Comparison of ENCODE assay signal across 9 cellular contexts in the genomic region with DNA sequence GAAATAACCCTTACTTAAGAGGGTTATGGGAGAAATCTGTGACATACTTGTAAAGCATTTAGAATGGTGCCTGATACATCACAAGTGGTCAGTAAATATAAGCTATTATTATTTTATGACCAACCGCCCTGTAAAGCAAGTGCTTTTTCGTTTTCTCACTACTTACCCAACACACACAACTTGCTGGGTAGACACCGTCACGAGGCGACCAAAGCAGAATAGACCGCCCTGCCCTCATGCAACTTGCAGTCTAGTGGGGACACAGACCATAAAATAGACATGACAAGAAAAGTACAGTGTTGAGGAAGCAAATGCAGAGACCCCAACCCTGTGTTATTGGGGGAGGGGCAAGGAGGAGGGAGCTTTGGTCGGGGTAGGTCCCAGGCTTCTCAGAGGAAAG. TPM values are rescaled to one million over a fixed set of nuclear protein-coding genes. Genes with fewer than 3 reads are reported as not detected.
DNase-seq lines count a peak whose midpoint lies in the region; ATAC-seq and TF ChIP-seq lines count a peak whose summit lies in the region.
"Had no signal": no experiment of that assay in that cellular context is flagged by ENCODE, and none has a peak within 500 bp of the region (broad histone marks: within the 10 kb centered on the region; RNA-seq: fewer than 3 reads in every experiment).

No MANE protein-coding gene starts in this region.

- 90% methylated on average over 7 of the region's 7 CpGs for WGBS in esophagus muscularis mucosa

- H3K9me3 ChIP-seq in T-helper 17 cell (ENCODE audit: control insufficient read depth, low read length, poor library complexity, severe bottlenecking), result no peaks in the 10 kb centered on the region
- H3K9me3 ChIP-seq in esophagus muscularis mucosa, result no peaks in the 10 kb centered on the region

- no peak for TF ChIP-seq POLR2A in esophagus muscularis mucosa (IDR thresholded peaks at IDR 0.05; ENCODE audit: low read depth)

- no peak for DNase-seq in T-helper 2 cell treated with Interferon-gamma antibody and Interleukin-4, amounts not matched to agents 5 μg/mL and 100 μg/mL, for 36 hours (ENCODE audit: low spot score)
- DNase-seq in T-helper 2 cell (no peak), T-helper 17 cell (no peak), esophagus muscularis mucosa (ENCODE audit: extremely low spot score) (no peak), progenitor cell of endocrine pancreas (ENCODE audit: low spot score, unreplicated experiment) (no peak), NCI-H2029 treated with DMSO at 0.1 percent for 48 hours (lab: John Stamatoyannopoulos, UW) (no peak), germinal center (ENCODE audit: low spot score) (no peak), NCI-H510A (lab: John Stamatoyannopoulos, UW) (no peak)

- H3K27ac ChIP-seq in esophagus muscularis mucosa (replicated peaks in 1 of 4), result no peak overlapping the region

- H3K4me1 ChIP-seq in esophagus muscularis mucosa, result peaks cover 11 to 34% (median 22%) of the 10 kb centered on the region in 4 donors

- peaks cover 0 to 4% (median 0%) of the 10 kb centered on the region in 4 donors for H3K27me3 ChIP-seq in esophagus muscularis mucosa

- peaks cover 8% of the 10 kb centered on the region for H3K4me1 Mint-ChIP-seq in T-helper 2 cell treated with Interferon-gamma antibody and Interleukin-4, amounts not matched to agents 5 μg/mL and 100 μg/mL, for 36 hours (ENCODE audit: low read depth)
- H3K4me1 Mint-ChIP-seq in T-helper 17 cell (peaks cover 15% of the 10 kb centered on the region), progenitor cell of endocrine pancreas (ENCODE audit: low read depth) (peaks cover 16% of the 10 kb centered on the region)

- no peak for TF ChIP-seq CTCF in esophagus muscularis mucosa (IDR thresholded peaks at IDR 0.05)
- no peak for TF ChIP-seq CTCF in progenitor cell of endocrine pancreas (IDR thresholded peaks at IDR 0.05; ENCODE audit: unreplicated experiment)

- no peaks in the 10 kb centered on the region for H3K9me3 Mint-ChIP-seq in T-helper 2 cell treated with Interferon-gamma antibody and Interleukin-4, amounts not matched to agents 5 μg/mL and 100 μg/mL, for 36 hours
- no peaks in the 10 kb centered on the region for H3K9me3 Mint-ChIP-seq in progenitor cell of endocrine pancreas (ENCODE audit: low read depth)
- H3K9me3 Mint-ChIP-seq: activated naive CD4-positive, alpha-beta T cell treated with anti-CD3 and anti-CD28 coated beads, Interleukin-2, amount 50 U/mL, for 72 hours had no signal

- H3K4me3 ChIP-seq in esophagus muscularis mucosa, result peak overlapping the region in 3 of 4 donors; percentile 68 to 80 (median 78)

- H3K36me3 Mint-ChIP-seq in T-helper 2 cell treated with Interferon-gamma antibody and Interleukin-4, amounts not matched to agents 5 μg/mL and 100 μg/mL, for 36 hours (ENCODE audit: low read depth), result no peaks in the 10 kb centered on the region
- H3K36me3 Mint-ChIP-seq in T-helper 17 cell (ENCODE audit: low read depth), result no peaks in the 10 kb centered on the region
- H3K36me3 Mint-ChIP-seq in progenitor cell of endocrine pancreas (ENCODE audit: insufficient read depth), result peaks cover 3% of the 10 kb centered on the region

- no peak overlapping the region for H3K27ac Mint-ChIP-seq in T-helper 2 cell treated with Interferon-gamma antibody and Interleukin-4, amounts not matched to agents 5 μg/mL and 100 μg/mL, for 36 hours
- H3K27ac Mint-ChIP-seq in T-helper 17 cell, result peak overlapping the region; percentile 2
- H3K27ac Mint-ChIP-seq in progenitor cell of endocrine pancreas, result no peak overlapping the region
- H3K27ac Mint-ChIP-seq: activated naive CD4-positive, alpha-beta T cell treated with anti-CD3 and anti-CD28 coated beads, Interleukin-2, amount 50 U/mL, for 72 hours had no signal

- H3K4me3 Mint-ChIP-seq in T-helper 2 cell treated with Interferon-gamma antibody and Interleukin-4, amounts not matched to agents 5 μg/mL and 100 μg/mL, for 36 hours, result peak overlapping the region; percentile 61
- H3K4me3 Mint-ChIP-seq in T-helper 17 cell (peak overlapping the region; percentile 83), progenitor cell of endocrine pancreas (ENCODE audit: low read depth) (peak overlapping the region; percentile 69)

- H3K36me3 ChIP-seq in esophagus muscularis mucosa, result no peaks in the 10 kb centered on the region

- H3K27me3 Mint-ChIP-seq in T-helper 2 cell treated with Interferon-gamma antibody and Interleukin-4, amounts not matched to agents 5 μg/mL and 100 μg/mL, for 36 hours (ENCODE audit: low read depth), result peaks cover 59% of the 10 kb centered on the region
- H3K27me3 Mint-ChIP-seq in T-helper 17 cell, result peaks cover 39% of the 10 kb centered on the region
- H3K27me3 Mint-ChIP-seq in progenitor cell of endocrine pancreas, result peaks cover 42% of the 10 kb centered on the region

- intact Hi-C loops in esophagus muscularis mucosa (cut with DNase I), result loop anchor here (5.0 kb wide), 1 partner anchor 96 kb away; a partner anchor contains a TSS

- TF ChIP-seq EP300 in esophagus muscularis mucosa (IDR thresholded peaks at IDR 0.05), result no peak

- ATAC-seq in T-helper 17 cell, result no peak

RNA-seq across cellular contexts. Expression of a gene that starts 0.7 kb away (rescaled TPM):
- total RNA-seq in T-helper 17 cell, result under 1 TPM; 0.02 to 0.16 TPM
- 10 to 100 TPM in 1 of 4 donors, 1 to 10 TPM in 3; 2.5 to 14.3 (median 8.5) TPM for total RNA-seq in esophagus muscularis mucosa
- 41.5 and 43.3 TPM in 2 replicates for total RNA-seq in progenitor cell of endocrine pancreas
